Comparison of ENCODE assay signal across 8 cellular contexts in the genomic region with DNA sequence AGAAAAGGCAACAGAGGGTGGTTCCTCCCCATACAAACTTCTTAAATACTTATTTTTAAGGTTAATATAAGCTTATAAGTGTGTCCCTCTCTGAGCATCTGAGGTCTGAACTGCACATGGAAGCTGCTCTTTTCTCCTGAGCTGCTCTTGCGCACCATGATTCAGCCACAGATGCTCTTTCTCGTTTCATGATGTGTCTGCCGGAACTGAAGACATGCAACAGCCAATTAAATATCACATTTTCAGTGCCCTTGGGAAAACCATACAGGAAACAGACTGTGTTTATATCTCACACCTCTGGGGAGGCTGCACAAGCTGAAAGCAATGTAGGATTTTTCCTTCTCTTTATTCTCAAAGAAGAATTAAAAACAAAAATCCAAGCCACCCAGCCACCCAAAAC.
DNase-seq lines count a peak whose midpoint lies in the region; ATAC-seq and TF ChIP-seq lines count a peak whose summit lies in the region.

No MANE protein-coding gene starts in this region.

- peak; percentile 51 for ATAC-seq in activated CD4-positive, alpha-beta T cell treated with anti-CD3 and anti-CD28 coated beads for 36 hours
- ATAC-seq in GM21825 (IDR thresholded peaks at IDR 0.05; ENCODE audit: unreplicated experiment) (peak; percentile 90), HG03039 (IDR thresholded peaks at IDR 0.05; ENCODE audit: unreplicated experiment) (no peak), T-cell (replicated peaks in 1 of 4) (no peak)

- no peak for TF ChIP-seq POLR2A in uterus (IDR thresholded peaks at IDR 0.05)

- POLR2A ChIA-PET in activated CD4-positive, alpha-beta T cell treated with anti-CD3 and anti-CD28 coated beads for 36 hours (lab: Charles Lee) = no interaction called here
- POLR2A ChIA-PET in T-cell (lab: Charles Lee) = no interaction called here

- no peaks in the 10 kb centered on the region for H3K36me3 Mint-ChIP-seq in activated CD4-positive, alpha-beta T cell treated with anti-CD3 and anti-CD28 coated beads for 36 hours (ENCODE audit: low read depth)
- H3K36me3 Mint-ChIP-seq in neural progenitor cell (no peaks in the 10 kb centered on the region), T-cell (no peaks in the 10 kb centered on the region)

- H2AFZ ChIP-seq in Loucy (ENCODE audit: low read length) = peak overlapping the region; percentile 67; the same call in 1 of the 2 replicates
- peak overlapping the region; percentile 53 for H2AFZ ChIP-seq in neural progenitor cell (replicated peaks)

- no peak for TF ChIP-seq CTCF in Loucy (conservative IDR thresholded peaks at IDR 0.05; ENCODE audit: low read length)
- TF ChIP-seq CTCF in neural progenitor cell (IDR thresholded peaks at IDR 0.05) = no peak
- no peak for TF ChIP-seq CTCF in uterus (IDR thresholded peaks at IDR 0.05)

- DNase-seq in activated CD4-positive, alpha-beta T cell treated with anti-CD3 and anti-CD28 coated beads for 36 hours = peak; percentile 9
- DNase-seq in activated CD4-positive, alpha-beta T cell treated with anti-CD3 and anti-CD28 coated beads, Interleukin-2, amount 50 U/mL, for 48 hours = no peak
- DNase-seq in neural progenitor cell (ENCODE audit: low spot score) = no peak
- no peak for DNase-seq in T-cell
- DNase-seq in uterus = no peak

- CTCF ChIA-PET in activated CD4-positive, alpha-beta T cell treated with anti-CD3 and anti-CD28 coated beads for 36 hours (lab: Charles Lee) = interaction anchor here (1.5 kb wide), 1 partner anchor 8 kb away, joined by 4 read pairs; no protein-coding TSS in a partner anchor
- CTCF ChIA-PET in T-cell (lab: Charles Lee) = no interaction called here

- H3K4me1 Mint-ChIP-seq in activated CD4-positive, alpha-beta T cell treated with anti-CD3 and anti-CD28 coated beads for 36 hours = no peaks in the 10 kb centered on the region
- H3K4me1 Mint-ChIP-seq in neural progenitor cell (peaks cover 37% of the 10 kb centered on the region), T-cell (no peaks in the 10 kb centered on the region)

- H3K9ac ChIP-seq in Loucy (ENCODE audit: low read depth, low read length, poor library complexity, severe bottlenecking) = peak overlapping the region; percentile 42
- H3K9ac ChIP-seq in neural progenitor cell = no peak overlapping the region

- no peaks in the 10 kb centered on the region for H3K9me2 ChIP-seq in Loucy (replicated peaks; ENCODE audit: low read depth, low read length)

- H3K27ac Mint-ChIP-seq in activated CD4-positive, alpha-beta T cell treated with anti-CD3 and anti-CD28 coated beads for 36 hours = no peak overlapping the region
- no peak overlapping the region for H3K27ac Mint-ChIP-seq in neural progenitor cell
- no peak overlapping the region for H3K27ac Mint-ChIP-seq in T-cell

- no peaks in the 10 kb centered on the region for H4K20me1 ChIP-seq in Loucy (ENCODE audit: insufficient read depth, low read length, poor library complexity, severe bottlenecking)
- H4K20me1 ChIP-seq in neural progenitor cell (ENCODE audit: low read depth) = no peaks in the 10 kb centered on the region

- H3K36me3 ChIP-seq in Loucy (ENCODE audit: insufficient read depth, low read length) = no peaks in the 10 kb centered on the region
- H3K36me3 ChIP-seq in neural progenitor cell = no peaks in the 10 kb centered on the region
- H3K36me3 ChIP-seq in uterus = no peaks in the 10 kb centered on the region

- H3K27me3 ChIP-seq in Loucy (ENCODE audit: insufficient read depth, low read length, poor library complexity, severe bottlenecking) (no peaks in the 10 kb centered on the region), neural progenitor cell (no peaks in the 10 kb centered on the region), uterus (no peaks in the 10 kb centered on the region)

- H3K79me2 ChIP-seq in Loucy (ENCODE audit: insufficient read depth, low read length) (no peaks in the 10 kb centered on the region), neural progenitor cell (ENCODE audit: low read depth) (no peaks in the 10 kb centered on the region)

- H3K9me3 ChIP-seq in Loucy (ENCODE audit: insufficient read depth, low read depth, low read length) (no peaks in the 10 kb centered on the region), neural progenitor cell (ENCODE audit: low read depth) (no peaks in the 10 kb centered on the region), uterus (no peaks in the 10 kb centered on the region)

- H3K4me2 ChIP-seq in Loucy (ENCODE audit: low read depth, low read length, poor library complexity, severe bottlenecking) (peak overlapping the region; percentile 71), neural progenitor cell (peak overlapping the region; percentile 29)

- no peaks in the 10 kb centered on the region for H3K27me3 Mint-ChIP-seq in activated CD4-positive, alpha-beta T cell treated with anti-CD3 and anti-CD28 coated beads for 36 hours
- H3K27me3 Mint-ChIP-seq in neural progenitor cell (ENCODE audit: insufficient read depth, low read depth) (peaks cover 15% of the 10 kb centered on the region), T-cell (peaks cover 3 to 4% of the 10 kb centered on the region in 2 donors)

- H3F3A ChIP-seq in Loucy (ENCODE audit: low read depth) (peaks cover 5% of the 10 kb centered on the region; the same call in 1 of the 2 replicates), neural progenitor cell (ENCODE audit: low read depth) (peaks cover 16% of the 10 kb centered on the region)

- H3K4me3 ChIP-seq in Loucy (ENCODE audit: low read length, poor library complexity, severe bottlenecking) (peak overlapping the region; percentile 62), neural progenitor cell (no peak overlapping the region), uterus (no peak overlapping the region)

- intact Hi-C loops in activated CD4-positive, alpha-beta T cell treated with anti-CD3 and anti-CD28 coated beads for 36 hours (cut with DNase I, micrococcal nuclease) = loop anchor here in 1 of 2 experiments (10.0 kb wide), 1 partner anchor 291 kb away; no protein-coding TSS in a partner anchor
- intact Hi-C loops in uterus (cut with DNase I; ENCODE audit: low total_unique reads) = no loop called here

- H3K4me1 ChIP-seq in Loucy (ENCODE audit: insufficient read depth, low read length, poor library complexity, severe bottlenecking) (peaks cover 53% of the 10 kb centered on the region), neural progenitor cell (peaks cover 43% of the 10 kb centered on the region), uterus (no peaks in the 10 kb centered on the region)

- H3K4me3 Mint-ChIP-seq in activated CD4-positive, alpha-beta T cell treated with anti-CD3 and anti-CD28 coated beads for 36 hours = no peak overlapping the region
- H3K4me3 Mint-ChIP-seq in neural progenitor cell (no peak overlapping the region), T-cell (no peak overlapping the region)

- H3K9me3 Mint-ChIP-seq in activated CD4-positive, alpha-beta T cell treated with anti-CD3 and anti-CD28 coated beads for 36 hours (ENCODE audit: low read depth) = no peaks in the 10 kb centered on the region
- no peaks in the 10 kb centered on the region for H3K9me3 Mint-ChIP-seq in neural progenitor cell
- H3K9me3 Mint-ChIP-seq in T-cell = no peaks in the 10 kb centered on the region

- H3K27ac ChIP-seq in neural progenitor cell (no peak overlapping the region), uterus (no peak overlapping the region)

Comparison
In these comparisons a context has a peak if more than half of its experiments do, and no peak if none do; other contexts are left out.
1. ATAC-seq: peak in activated CD4-positive, alpha-beta T cell treated with anti-CD3 and anti-CD28 coated beads for 36 hours (single experiment) and GM21825 (single experiment); none in HG03039 (single experiment) and T-cell (0 of 4).